8 cellular contexts compared by ENCODE assay signal in genomic region chrX:25523574-25523973, GRCh38.
DNase-seq lines count a peak whose midpoint lies in the region; ATAC-seq and TF ChIP-seq lines count a peak whose summit lies in the region.

No MANE protein-coding gene starts in this region.

- WGBS in testis, 2 donors = 13 to 34% methylated on average over 5 of the region's 5 CpGs

- no peak overlapping the region for H3K27ac Mint-ChIP-seq in activated T-helper 1 cell treated with anti-CD3 and anti-CD28 coated beads, Interleukin-12 subunit alpha, Interleukin-12 subunit beta, Interleukin-2, Interleukin-4 antibody, amounts not matched to agents 30 ng/mL and 10 ng/mL and 1 ng/mL, durations not matched to agents 14 hours and 24 hours and 36 hours

- DNase-seq in AG09319 (ENCODE audit: extremely low read depth, low read depth) = no peak
- DNase-seq in HAP-1 (ENCODE audit: low spot score in 2 of 2) = peak; percentile 67
- peak; percentile 52 for DNase-seq in OCI-M1 (lab: John Stamatoyannopoulos, UW)
- no peak for DNase-seq in foreskin keratinocyte
- peak; percentile 36 for DNase-seq in testis
- no peak for DNase-seq in activated T-helper 1 cell treated with anti-CD3 and anti-CD28 coated beads, Interleukin-12 subunit alpha, Interleukin-12 subunit beta, Interleukin-2, Interleukin-4 antibody, amounts not matched to agents 30 ng/mL and 10 ng/mL and 1 ng/mL, durations not matched to agents 14 hours and 24 hours and 36 hours (ENCODE audit: low spot score)

- H3K4me3 Mint-ChIP-seq in activated T-helper 1 cell treated with anti-CD3 and anti-CD28 coated beads, Interleukin-12 subunit alpha, Interleukin-12 subunit beta, Interleukin-2, Interleukin-4 antibody, amounts not matched to agents 30 ng/mL and 10 ng/mL and 1 ng/mL, durations not matched to agents 14 hours and 24 hours and 36 hours = no peak overlapping the region

- 0 out of 2 replicates have a peak, but pooled peaks cover 3% of the 10 kb centered on the region for H3K27me3 ChIP-seq in HAP-1 (ENCODE audit: low read depth)
- H3K27me3 ChIP-seq in foreskin keratinocyte = no peaks in the 10 kb centered on the region
- H3K27me3 ChIP-seq in testis = no peaks in the 10 kb centered on the region

- H3K36me3 ChIP-seq in HAP-1 (replicated peaks) = no peaks in the 10 kb centered on the region
- no peaks in the 10 kb centered on the region for H3K36me3 ChIP-seq in testis (ENCODE audit: low read depth, missing control alignments)

- H3K4me3 ChIP-seq in HAP-1 (no peak overlapping the region), testis (no peak overlapping the region)

- no peak for TF ChIP-seq POLR2A in testis (IDR thresholded peaks at IDR 0.05)

- H3K4me1 Mint-ChIP-seq in activated T-helper 1 cell treated with anti-CD3 and anti-CD28 coated beads, Interleukin-12 subunit alpha, Interleukin-12 subunit beta, Interleukin-2, Interleukin-4 antibody, amounts not matched to agents 30 ng/mL and 10 ng/mL and 1 ng/mL, durations not matched to agents 14 hours and 24 hours and 36 hours (ENCODE audit: low read depth) = no peaks in the 10 kb centered on the region

- H3K9me3 Mint-ChIP-seq in activated T-helper 1 cell treated with anti-CD3 and anti-CD28 coated beads, Interleukin-12 subunit alpha, Interleukin-12 subunit beta, Interleukin-2, Interleukin-4 antibody, amounts not matched to agents 30 ng/mL and 10 ng/mL and 1 ng/mL, durations not matched to agents 14 hours and 24 hours and 36 hours = no peaks in the 10 kb centered on the region

- ATAC-seq in foreskin keratinocyte = no peak
- no peak for ATAC-seq in GM21526 (IDR thresholded peaks at IDR 0.05; ENCODE audit: low FRiP score, unreplicated experiment)
- ATAC-seq in HG02970 (IDR thresholded peaks at IDR 0.05; ENCODE audit: low FRiP score, unreplicated experiment) = no peak

- intact Hi-C loops in testis (cut with DNase I; ENCODE audit: low total_unique reads) = no loop called here
- intact Hi-C loops in activated T-helper 1 cell treated with anti-CD3 and anti-CD28 coated beads, Interleukin-12 subunit alpha, Interleukin-12 subunit beta, Interleukin-2, Interleukin-4 antibody, amounts not matched to agents 30 ng/mL and 10 ng/mL and 1 ng/mL, durations not matched to agents 14 hours and 24 hours and 36 hours (cut with micrococcal nuclease) = no loop called here

- H3K9me3 ChIP-seq in HAP-1 (no peaks in the 10 kb centered on the region), testis (no peaks in the 10 kb centered on the region)

- peaks cover 3% of the 10 kb centered on the region for H3K4me1 ChIP-seq in HAP-1
- H3K4me1 ChIP-seq in foreskin keratinocyte = no peaks in the 10 kb centered on the region
- no peaks in the 10 kb centered on the region for H3K4me1 ChIP-seq in testis

- no peak overlapping the region for H3K27ac ChIP-seq in foreskin keratinocyte
- H3K27ac ChIP-seq in testis = no peak overlapping the region

- TF ChIP-seq CTCF in AG09319 (IDR thresholded peaks at IDR 0.05; ENCODE audit: low read depth, low read length) (peak; percentile 9), foreskin keratinocyte (conservative IDR thresholded peaks at IDR 0.05) (peak; percentile 31), testis (IDR thresholded peaks at IDR 0.05) (peak in 1 of 3 experiments; percentile 32)

- no peaks in the 10 kb centered on the region for H3K27me3 Mint-ChIP-seq in activated T-helper 1 cell treated with anti-CD3 and anti-CD28 coated beads, Interleukin-12 subunit alpha, Interleukin-12 subunit beta, Interleukin-2, Interleukin-4 antibody, amounts not matched to agents 30 ng/mL and 10 ng/mL and 1 ng/mL, durations not matched to agents 14 hours and 24 hours and 36 hours (ENCODE audit: insufficient read depth)

- in situ Hi-C loops in HAP-1 (cut with MboI; ENCODE audit: low sequenced_read_pairs) = no loop called here

- H3K36me3 Mint-ChIP-seq in activated T-helper 1 cell treated with anti-CD3 and anti-CD28 coated beads, Interleukin-12 subunit alpha, Interleukin-12 subunit beta, Interleukin-2, Interleukin-4 antibody, amounts not matched to agents 30 ng/mL and 10 ng/mL and 1 ng/mL, durations not matched to agents 14 hours and 24 hours and 36 hours (ENCODE audit: low read depth) = no peaks in the 10 kb centered on the region

Comparison
In these comparisons a context has a peak if more than half of its experiments do, and no peak if none do; other contexts are left out.
1. DNase-seq: peak in HAP-1 (2 of 2), OCI-M1 (single experiment) and testis (single experiment); none in AG09319 (single experiment), foreskin keratinocyte (0 of 2) and activated T-helper 1 cell treated with anti-CD3 and anti-CD28 coated beads, Interleukin-12 subunit alpha, Interleukin-12 subunit beta, Interleukin-2, Interleukin-4 antibody, amounts not matched to agents 30 ng/mL and 10 ng/mL and 1 ng/mL, durations not matched to agents 14 hours and 24 hours and 36 hours (single experiment).